22 cellular contexts compared by ENCODE assay signal in the genomic region with DNA sequence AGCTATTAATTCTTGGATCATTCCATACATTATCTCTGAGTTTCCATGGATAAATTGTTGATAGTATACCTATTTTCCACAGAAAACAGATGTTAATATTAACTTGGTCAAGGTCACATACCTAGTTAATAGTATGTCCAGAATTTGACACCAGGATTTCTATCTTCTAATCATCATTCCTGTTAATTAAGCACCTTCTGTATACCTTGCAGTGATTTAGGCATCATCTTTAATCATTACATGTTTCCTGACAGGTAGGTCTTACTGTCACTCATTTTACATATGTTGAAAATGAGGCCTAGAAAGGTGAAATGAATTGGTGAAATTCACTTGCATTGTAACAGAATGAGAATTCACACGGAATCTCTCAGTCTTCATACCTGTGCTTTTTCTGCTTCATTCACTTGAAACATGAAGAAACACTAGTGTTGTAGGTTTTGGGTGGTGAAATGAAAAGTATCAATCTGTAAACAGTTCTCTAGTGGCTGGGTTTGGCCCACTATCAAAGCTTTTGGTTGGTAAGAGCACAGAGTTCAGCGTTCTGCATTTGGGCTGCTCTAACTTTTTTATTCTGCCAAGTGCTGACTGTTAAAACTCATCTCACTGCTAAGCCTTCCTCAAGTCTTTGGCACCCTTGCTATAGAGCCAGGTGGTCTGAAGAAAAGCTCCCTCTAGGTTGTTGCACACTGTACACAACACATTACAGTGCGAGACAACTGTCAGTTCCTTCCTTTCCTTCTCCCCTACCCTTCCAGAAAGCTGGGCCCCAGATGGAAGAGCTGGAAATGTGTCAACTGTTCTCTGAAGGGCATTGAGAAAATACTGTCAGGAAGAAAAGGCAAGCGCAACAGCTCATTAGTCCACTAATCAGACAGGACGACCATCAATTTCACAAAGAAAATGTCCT. TPM values are rescaled to one million over a fixed set of nuclear protein-coding genes. Genes with fewer than 3 reads are reported as not detected.
DNase-seq lines count a peak whose midpoint lies in the region; ATAC-seq and TF ChIP-seq lines count a peak whose summit lies in the region.
"Had no signal": no experiment of that assay in that cellular context is flagged by ENCODE, and none has a peak within 500 bp of the region (broad histone marks: within the 10 kb centered on the region; RNA-seq: fewer than 3 reads in every experiment).

No MANE protein-coding gene starts in this region.

- no peaks in the 10 kb centered on the region for H3K4me1 ChIP-seq in right cardiac atrium (ENCODE audit: control insufficient read depth, insufficient read depth, low read length)
- peaks cover 0 to 20% (median 9%) of the 10 kb centered on the region in 4 donors for H3K4me1 ChIP-seq in right lobe of liver
- no peaks in the 10 kb centered on the region for H3K4me1 ChIP-seq in upper lobe of right lung

- no peak overlapping the region for H3K27ac ChIP-seq in right cardiac atrium (ENCODE audit: low read length)
- H3K27ac ChIP-seq in right lobe of liver: peak overlapping the region in 2 of 3 donors; percentile 12 to 21
- no peak overlapping the region for H3K27ac ChIP-seq in upper lobe of right lung
- H3K27ac ChIP-seq: epithelial cell of prostate, gastrocnemius medialis, upper lobe of left lung had no signal

- TF ChIP-seq CTCF in right lobe of liver (IDR thresholded peaks at IDR 0.05): no peak
- no peak for TF ChIP-seq CTCF in upper lobe of right lung (IDR thresholded peaks at IDR 0.05)

- H3K4me3 ChIP-seq in right cardiac atrium (ENCODE audit: low read length) (no peak overlapping the region), right lobe of liver (no peak overlapping the region), upper lobe of right lung (no peak overlapping the region)
- H3K4me3 ChIP-seq: gastrocnemius medialis, lung, upper lobe of left lung had no signal

- H3K36me3 ChIP-seq in right lobe of liver: no peaks in the 10 kb centered on the region
- peaks cover 20% of the 10 kb centered on the region for H3K36me3 ChIP-seq in upper lobe of right lung

- intact Hi-C loops in left ventricle myocardium superior (cut with micrococcal nuclease): no loop called here
- intact Hi-C loops in right cardiac atrium (cut with DNase I): no loop called here
- intact Hi-C loops in right lobe of liver (cut with DNase I): no loop called here
- intact Hi-C loops in upper lobe of right lung (cut with DNase I): no loop called here

- WGBS in right cardiac atrium: 60% methylated on average over 5 of the region's 5 CpGs
- WGBS in right lobe of liver (ENCODE audit: insufficient coverage, low coverage, low lambda C conversion rate, missing lambda C conversion rate): 36% methylated on average over 5 of the region's 5 CpGs

- H3K9me3 ChIP-seq in right cardiac atrium (ENCODE audit: control insufficient read depth, low read length) (no peaks in the 10 kb centered on the region), right lobe of liver (no peaks in the 10 kb centered on the region), upper lobe of right lung (no peaks in the 10 kb centered on the region)
- H3K9me3 ChIP-seq: gastrocnemius medialis, upper lobe of left lung had no signal

- no peak for TF ChIP-seq POLR2A in right lobe of liver (IDR thresholded peaks at IDR 0.05)

- peak; percentile 64 for ATAC-seq in left ventricle myocardium superior
- ATAC-seq in right cardiac atrium: no peak
- peak; percentile 80 to 95 (median 90) for ATAC-seq in right lobe of liver
- no peak for ATAC-seq in upper lobe of right lung
- no peak for ATAC-seq in HG03432 (IDR thresholded peaks at IDR 0.05; ENCODE audit: unreplicated experiment)
- ATAC-seq: gastrocnemius medialis; HCT116; Panc1; stimulated activated naive CD8-positive, alpha-beta T cell treated with anti-CD3 and anti-CD28 coated beads, Interleukin-15, Interleukin-2, amounts not matched to agents 100 U/mL and 50 U/mL, for 24 hours had no signal

- DNase-seq in left ventricle myocardium superior: no peak
- no peak for DNase-seq in right cardiac atrium
- DNase-seq in astrocyte of the hippocampus (ENCODE audit: low read depth, low spot score): peak; percentile 8
- DNase-seq in right lobe of liver: peak in 1 of 3 donors; percentile 56
- no peak for DNase-seq in upper lobe of right lung
- no peak for DNase-seq in HuH-7 (ENCODE audit: low spot score)
- DNase-seq in activated CD8-positive, alpha-beta memory T cell treated with anti-CD3 and anti-CD28 coated beads, Interleukin-2, amount 50 U/mL, for 4 hours: no peak
- DNase-seq: ACHN; activated CD4-positive, alpha-beta T cell treated with anti-CD3 and anti-CD28 coated beads for 4 hours; gastrocnemius medialis; KG1; NCI-H187; NCI-H226; stimulated activated CD4-positive, alpha-beta T cell treated with anti-CD3 and anti-CD28 coated beads, Interleukin-2, amount 100 ng/mL, for 48 hours; stimulated activated naive CD8-positive, alpha-beta T cell treated with anti-CD3 and anti-CD28 coated beads, Interleukin-15, Interleukin-2, amounts not matched to agents 100 U/mL and 50 U/mL, for 24 hours; upper lobe of left lung had no signal

- H3K27me3 ChIP-seq in right cardiac atrium (ENCODE audit: control insufficient read depth, insufficient read depth) (no peaks in the 10 kb centered on the region), right lobe of liver (no peaks in the 10 kb centered on the region), upper lobe of right lung (no peaks in the 10 kb centered on the region)
- H3K27me3 ChIP-seq: gastrocnemius medialis, upper lobe of left lung had no signal

RNA-seq across cellular contexts. Expression of a gene that starts 57.8 kb away (rescaled TPM):
- total RNA-seq in left ventricle myocardium superior (not detected), right cardiac atrium (not detected), right lobe of liver (under 1 TPM in 1 of 6 experiments, not detected in 5; 0.18 TPM), upper lobe of right lung (0.23 TPM)
- 0.05 TPM for polyA plus RNA-seq in right cardiac atrium
- total RNA-seq: gastrocnemius medialis, SK-MEL-5, upper lobe of left lung had no signal

Comparison
In these comparisons a context has a peak if more than half of its experiments do, and no peak if none do; other contexts are left out.
1. ATAC-seq: peak in left ventricle myocardium superior (single experiment) and right lobe of liver (4 of 4); none in right cardiac atrium (0 of 2), upper lobe of right lung (single experiment) and HG03432 (single experiment).
2. H3K27ac ChIP-seq: peak in right lobe of liver (2 of 3); none in right cardiac atrium (single experiment) and upper lobe of right lung (single experiment).